In genomic region chr3:79928687-79929408, GRCh38 we compare ENCODE assay signal across 16 cellular contexts.
"Had no signal": no experiment of that assay in that cellular context is flagged by ENCODE, and none has a peak within 500 bp of the region (broad histone marks: within the 10 kb centered on the region; RNA-seq: fewer than 3 reads in every experiment).

No MANE protein-coding gene starts in this region.

- H3K27me3 Mint-ChIP-seq: naive thymus-derived CD4-positive, alpha-beta T cell had no signal

- H3K4me2 ChIP-seq: hepatocyte had no signal

- DNase-seq: colonic mucosa; dorsolateral prefrontal cortex; effector CD8-positive, alpha-beta T cell; foreskin melanocyte; head of caudate nucleus; kidney glomerular epithelial cell; mammary epithelial cell; naive thymus-derived CD4-positive, alpha-beta T cell; small intestine; stimulated activated CD4-positive, alpha-beta T cell treated with anti-CD3 and anti-CD28 coated beads, Interleukin-12 subunit alpha, Interleukin-12 subunit beta, amount 100 ng/mL, for 4 hours; stimulated activated naive CD4-positive, alpha-beta T cell treated with Interleukin-2 at 50 U/mL for 16 hours; trophoblast cell; uterus had no signal

- H3K27me3 ChIP-seq: colonic mucosa, hepatocyte, right atrium auricular region, uterus had no signal

- H3K36me3 Mint-ChIP-seq: naive thymus-derived CD4-positive, alpha-beta T cell had no signal

- H3K27ac Mint-ChIP-seq: naive thymus-derived CD4-positive, alpha-beta T cell had no signal

- H2AFZ ChIP-seq: hepatocyte had no signal

- H3K9me3 ChIP-seq: colonic mucosa, right atrium auricular region, uterus had no signal

- ATAC-seq: left lobe of liver; naive thymus-derived CD4-positive, alpha-beta T cell had no signal

- H3K4me1 ChIP-seq: colonic mucosa, right atrium auricular region, uterus had no signal

- H3K36me3 ChIP-seq: colonic mucosa, right atrium auricular region, uterus had no signal

- H3K4me3 Mint-ChIP-seq: naive thymus-derived CD4-positive, alpha-beta T cell had no signal

- H3K79me2 ChIP-seq: hepatocyte had no signal

- H3K4me3 ChIP-seq: colonic mucosa, dorsolateral prefrontal cortex, hepatocyte, right atrium auricular region, uterus had no signal

- H3K27ac ChIP-seq: colonic mucosa, dorsolateral prefrontal cortex, hepatocyte, right atrium auricular region, uterus had no signal

- H3K4me1 Mint-ChIP-seq: naive thymus-derived CD4-positive, alpha-beta T cell had no signal
